Comparison of ENCODE assay signal across 14 cellular contexts in the genomic region with DNA sequence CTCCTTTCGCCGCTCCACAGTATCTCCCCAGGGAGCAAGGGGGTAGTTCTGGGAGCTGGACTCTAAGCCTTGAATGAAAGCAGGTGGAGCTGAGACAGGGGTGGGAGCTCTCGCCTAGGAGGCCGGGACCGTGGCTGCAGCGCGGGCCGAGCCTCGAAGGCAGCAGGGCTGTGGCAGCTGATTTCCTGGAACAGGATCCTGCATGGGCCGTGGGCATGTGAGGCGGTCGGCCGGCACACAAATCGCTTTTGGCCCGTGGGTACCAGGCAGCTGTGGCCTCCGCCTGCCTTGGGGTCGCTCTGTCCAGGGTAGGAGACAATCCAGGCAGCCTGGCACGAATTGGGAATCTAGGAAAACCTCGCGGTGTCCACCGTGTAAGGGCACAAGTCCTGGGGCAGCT. TPM values are rescaled to one million over a fixed set of nuclear protein-coding genes. Genes with fewer than 3 reads are reported as not detected.
DNase-seq lines count a peak whose midpoint lies in the region; ATAC-seq and TF ChIP-seq lines count a peak whose summit lies in the region.
"Had no signal": no experiment of that assay in that cellular context is flagged by ENCODE, and none has a peak within 500 bp of the region (broad histone marks: within the 10 kb centered on the region; RNA-seq: fewer than 3 reads in every experiment).

No MANE protein-coding gene starts in this region.

- no peak for TF ChIP-seq EP300 in gastroesophageal sphincter (IDR thresholded peaks at IDR 0.05)

- H3K4me3 ChIP-seq in HUES64 (ENCODE audit: low read length) (peak overlapping the region; percentile 73), gastroesophageal sphincter (peak overlapping the region in 1 of 2 donors; percentile 40)

- H3K9me3 ChIP-seq in ES-I3 (ENCODE audit: control insufficient read depth, insufficient read depth, low read length) (no peaks in the 10 kb centered on the region), HUES64 (ENCODE audit: insufficient read depth, low read depth, low read length) (no peaks in the 10 kb centered on the region), gastroesophageal sphincter (no peaks in the 10 kb centered on the region)

- WGBS in HUES64, result 49% methylated on average over 21 of the region's 21 CpGs
- WGBS in gastroesophageal sphincter (ENCODE audit: low coverage in 1 of 2), 2 donors, result 80% methylated on average over 1 of the region's 21 CpGs; no CpG with 5 or more reads in 1 of the 2 donors

- no peak for TF ChIP-seq CTCF in gastroesophageal sphincter (IDR thresholded peaks at IDR 0.05)
- no peak for TF ChIP-seq CTCF in nephron (IDR thresholded peaks at IDR 0.05; ENCODE audit: unreplicated experiment in 3 of 3)

- H3K27me3 ChIP-seq in HUES64 (ENCODE audit: insufficient read depth, low read length) (peaks cover 32% of the 10 kb centered on the region), gastroesophageal sphincter (no peaks in the 10 kb centered on the region)

- H3K36me3 ChIP-seq in ES-I3 (ENCODE audit: insufficient read depth, low read length) (no peaks in the 10 kb centered on the region; the same call in 1 of the 2 replicates), HUES64 (ENCODE audit: insufficient read depth, low read length) (no peaks in the 10 kb centered on the region), gastroesophageal sphincter (no peaks in the 10 kb centered on the region)

- H3K4me3 Mint-ChIP-seq in nephron, result peak overlapping the region; percentile 15 to 78 (median 48)

- H3K27ac ChIP-seq in HUES64 (ENCODE audit: low read depth, low read length) (no peak overlapping the region), gastroesophageal sphincter (peak overlapping the region in 1 of 4 donors; percentile 27)

- ATAC-seq in gastroesophageal sphincter, result peak; percentile 11

- H3K9ac ChIP-seq in ES-I3 (ENCODE audit: low read depth, low read length) (peak overlapping the region; percentile 67), HUES64 (ENCODE audit: low read depth, low read length) (no peak overlapping the region)

- in situ Hi-C loops in KBM-7 (cut with MboI; ENCODE audit: low pct_unique_long_range_greater_than_20kb, low sequenced_read_pairs), result no loop called here

- H3K4me1 Mint-ChIP-seq in nephron, result peaks cover 37% of the 10 kb centered on the region

- peaks cover 5% of the 10 kb centered on the region for H3K9me3 Mint-ChIP-seq in nephron
- H3K9me3 Mint-ChIP-seq: activated naive CD4-positive, alpha-beta T cell treated with anti-CD3 and anti-CD28 coated beads, Interleukin-2, amount 50 U/mL, for 24 hours had no signal

- peaks cover 20% of the 10 kb centered on the region for H3K27me3 Mint-ChIP-seq in nephron (ENCODE audit: low read depth)

- H3K36me3 Mint-ChIP-seq in nephron (ENCODE audit: low read depth), result no peaks in the 10 kb centered on the region
- H3K36me3 Mint-ChIP-seq: activated naive CD4-positive, alpha-beta T cell treated with anti-CD3 and anti-CD28 coated beads, Interleukin-2, amount 50 U/mL, for 24 hours had no signal

- H3K4me1 ChIP-seq in ES-I3 (ENCODE audit: insufficient read depth, low read length), result no peaks in the 10 kb centered on the region
- H3K4me1 ChIP-seq in HUES64 (ENCODE audit: insufficient read depth, low read length), result no peaks in the 10 kb centered on the region
- peaks cover 0 to 21% (median 0%) of the 10 kb centered on the region in 3 donors for H3K4me1 ChIP-seq in gastroesophageal sphincter

- no peak for TF ChIP-seq POLR2A in gastroesophageal sphincter (IDR thresholded peaks at IDR 0.05)

- DNase-seq in NCI-H345 (lab: John Stamatoyannopoulos, UW), result no peak
- DNase-seq in GF-D8 (lab: John Stamatoyannopoulos, UW), result no peak
- DNase-seq in KBM-7, result no peak
- no peak for DNase-seq in activated CD4-positive, alpha-beta T cell treated with anti-CD3 and anti-CD28 coated beads for 1 hour
- DNase-seq: dermis blood vessel endothelial cell; NCI-H226; NK-92 treated with Interleukin-12 subunit alpha and Interleukin-12 subunit beta, amount 100 ng/mL, for 24 hours; RPMI8226 had no signal

- H3K27ac Mint-ChIP-seq in nephron, result no peak overlapping the region
- H3K27ac Mint-ChIP-seq: activated naive CD4-positive, alpha-beta T cell treated with anti-CD3 and anti-CD28 coated beads, Interleukin-2, amount 50 U/mL, for 24 hours had no signal

RNA-seq across cellular contexts. Expression of a gene that starts 1.0 kb away (rescaled TPM):
- polyA plus RNA-seq in HUES64 (2013, experiment 1 of 2), result 0.40 TPM
- polyA plus RNA-seq in HUES64 (2013, experiment 2 of 2), result 0.44 TPM
- under 1 TPM in 1 of 4 donors, not detected in 3; 0.23 TPM for total RNA-seq in gastroesophageal sphincter
- total RNA-seq: MCF 10A had no signal
